ENCODE assay signal across 1 cellular context in genomic region chr1:36948147-36948546, GRCh38.
A peak's percentile ranks its signal among the peaks of the same experiment; 100 is the strongest.
TF ChIP-seq lines count a peak whose summit lies in the region.

No MANE protein-coding gene starts in this region.

TF ChIP-seq in K562, 482 proteins besides CTCF, POLR2A, EP300 and RAD21 (continued from another document):
- no peak for TF ChIP-seq ATF1 (CRISPR knock-in tag; IDR thresholded peaks at IDR 0.05)
- TF ChIP-seq ATF1 (tag; IDR thresholded peaks at IDR 0.05), result no peak
- TF ChIP-seq ZKSCAN1 (IDR thresholded peaks at IDR 0.05; ENCODE audit: low read depth, low read length), result peak; percentile 96
- TF ChIP-seq GATA2 (CRISPR knock-in tag; IDR thresholded peaks at IDR 0.05), result no peak
